ENCODE assay signal across 11 cellular contexts in genomic region chr11:65786008-65786785, GRCh38. TPM values are rescaled to one million over a fixed set of nuclear protein-coding genes. Genes with fewer than 3 reads are reported as not detected.
A peak's percentile ranks its signal among the peaks of the same experiment; 100 is the strongest.
DNase-seq lines count a peak whose midpoint lies in the region; ATAC-seq, FAIRE-seq and TF ChIP-seq lines count a peak whose summit lies in the region.
"Had no signal": no experiment of that assay in that cellular context is flagged by ENCODE, and none has a peak within 500 bp of the region (broad histone marks: within the 10 kb centered on the region; RNA-seq: fewer than 3 reads in every experiment).

No MANE protein-coding gene starts in this region.

- peak overlapping the region; percentile 85 for H3K27ac ChIP-seq in C4-2B
- H3K27ac ChIP-seq: brain microvascular endothelial cell had no signal

- no peaks in the 10 kb centered on the region for H3K36me3 ChIP-seq in H7 (replicated peaks; ENCODE audit: control insufficient read depth, insufficient read depth, low read length)
- H3K36me3 ChIP-seq: brain microvascular endothelial cell had no signal

- no peak for TF ChIP-seq CTCF in C4-2B (conservative IDR thresholded peaks at IDR 0.05)
- no peak for TF ChIP-seq CTCF in nephron (IDR thresholded peaks at IDR 0.05; ENCODE audit: unreplicated experiment in 3 of 3)

- peak overlapping the region; percentile 33 for H3K4me3 ChIP-seq in H7 (ENCODE audit: insufficient read depth, low read depth, low read length)

- peak; percentile 84 for DNase-seq in H7
- no peak for DNase-seq in RCC 7860 (ENCODE audit: low spot score)
- DNase-seq in SHP77 treated with DMSO at 0.1 percent for 48 hours (lab: John Stamatoyannopoulos, UW) = no peak
- DNase-seq: brain microvascular endothelial cell, HCEC 1CT had no signal

- peaks cover 89% of the 10 kb centered on the region for H3K27me3 Mint-ChIP-seq in dendritic cell treated with granulocyte-macrophage colony-stimulating factor and Interleukin-4, amounts not matched to agents 40 ng/mL and 50 ng/mL, for 4 days
- H3K27me3 Mint-ChIP-seq in nephron (ENCODE audit: low read depth) = peaks cover 91% of the 10 kb centered on the region

- no peaks in the 10 kb centered on the region for H3K9me3 Mint-ChIP-seq in dendritic cell treated with granulocyte-macrophage colony-stimulating factor and Interleukin-4, amounts not matched to agents 40 ng/mL and 50 ng/mL, for 4 days
- H3K9me3 Mint-ChIP-seq in nephron = no peaks in the 10 kb centered on the region

- peaks cover 35% of the 10 kb centered on the region for H3K4me1 Mint-ChIP-seq in dendritic cell treated with granulocyte-macrophage colony-stimulating factor and Interleukin-4, amounts not matched to agents 40 ng/mL and 50 ng/mL, for 4 days (ENCODE audit: low read depth)
- peaks cover 14% of the 10 kb centered on the region for H3K4me1 Mint-ChIP-seq in nephron

- intact Hi-C loops in dendritic cell treated with granulocyte-macrophage colony-stimulating factor and Interleukin-4, amounts not matched to agents 40 ng/mL and 50 ng/mL, for 4 days (cut with micrococcal nuclease) = no loop called here

- peak overlapping the region; percentile 1 for H3K4me3 Mint-ChIP-seq in dendritic cell treated with granulocyte-macrophage colony-stimulating factor and Interleukin-4, amounts not matched to agents 40 ng/mL and 50 ng/mL, for 4 days
- H3K4me3 Mint-ChIP-seq in nephron = peak overlapping the region in 2 of 3 experiments; percentile 74 to 77

- ATAC-seq in GM19463 (IDR thresholded peaks at IDR 0.05; ENCODE audit: unreplicated experiment) = no peak
- ATAC-seq in HG03097 (IDR thresholded peaks at IDR 0.05; ENCODE audit: low FRiP score, unreplicated experiment) = no peak

- no peaks in the 10 kb centered on the region for H3K36me3 Mint-ChIP-seq in dendritic cell treated with granulocyte-macrophage colony-stimulating factor and Interleukin-4, amounts not matched to agents 40 ng/mL and 50 ng/mL, for 4 days (ENCODE audit: low read depth)
- no peaks in the 10 kb centered on the region for H3K36me3 Mint-ChIP-seq in nephron (ENCODE audit: low read depth)

- H3K27me3 ChIP-seq in H7 (ENCODE audit: control insufficient read depth, insufficient read depth, low read length) = peaks cover 64% of the 10 kb centered on the region

- no peak for FAIRE-seq in RCC 7860 (lab: Jason Lieb, UNC)

- no peak overlapping the region for H3K27ac Mint-ChIP-seq in dendritic cell treated with granulocyte-macrophage colony-stimulating factor and Interleukin-4, amounts not matched to agents 40 ng/mL and 50 ng/mL, for 4 days
- H3K27ac Mint-ChIP-seq in nephron = no peak overlapping the region

RNA-seq across cellular contexts. Expression of gene OVOL1, which starts 0.7 kb away (rescaled TPM):
- total RNA-seq in H7 (2014; rRNA removed; shearing (Covaris generic)) = 1.2 and 1.4 TPM in 2 replicates
- total RNA-seq: lung microvascular endothelial cell had no signal

RNA-seq across cellular contexts. Expression of gene AP5B1, which starts 5.4 kb away (rescaled TPM):
- 6.7 and 7.8 TPM in 2 replicates for total RNA-seq in H7 (2014; rRNA removed; shearing (Covaris generic))

RNA-seq across cellular contexts. Expression of gene SNX32, which starts 47.6 kb away (rescaled TPM):
- total RNA-seq in H7 (2014; rRNA removed; shearing (Covaris generic)) = 0.26 and 0.80 TPM in 2 replicates
